Comparison of ENCODE assay signal across 11 cellular contexts in the genomic region with DNA sequence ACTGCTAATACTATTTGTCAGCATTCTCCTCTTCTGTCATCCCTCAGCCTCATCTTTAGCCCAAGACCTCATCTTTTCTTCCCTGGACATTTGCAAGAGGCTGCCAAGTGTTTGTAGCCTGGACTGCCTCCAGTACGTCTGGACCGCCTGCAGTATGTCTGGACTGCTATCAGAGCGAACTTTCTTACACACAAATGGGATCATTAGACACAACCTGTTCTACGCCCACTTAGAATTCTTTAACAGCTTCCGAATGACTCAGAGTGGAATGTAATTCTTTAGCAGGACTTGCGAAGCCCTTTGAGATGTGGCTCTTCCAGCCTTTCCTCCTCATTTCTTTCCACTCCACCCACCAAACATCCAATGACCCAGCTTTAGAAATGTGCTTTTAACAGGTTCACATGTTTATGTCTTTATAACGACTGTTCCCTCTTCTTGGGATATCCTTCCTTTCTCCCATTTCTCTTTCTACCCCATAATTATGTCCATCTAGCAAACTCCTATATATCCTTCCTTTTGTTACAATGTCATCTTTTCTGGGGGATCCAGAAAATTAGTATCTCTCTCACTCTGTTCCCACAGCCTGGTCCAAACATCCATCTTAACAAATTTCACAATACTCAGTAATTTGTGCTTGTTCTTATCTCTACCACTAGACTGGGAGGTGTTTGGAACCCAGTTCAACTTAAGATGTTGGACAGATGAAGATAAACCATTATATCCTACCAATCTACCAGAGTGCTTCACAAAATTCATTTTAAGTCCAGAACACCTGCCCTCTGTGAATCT.
DNase-seq lines count a peak whose midpoint lies in the region; ATAC-seq and TF ChIP-seq lines count a peak whose summit lies in the region.
"Had no signal": no experiment of that assay in that cellular context is flagged by ENCODE, and none has a peak within 500 bp of the region (broad histone marks: within the 10 kb centered on the region; RNA-seq: fewer than 3 reads in every experiment).

No MANE protein-coding gene starts in this region.

- no peaks in the 10 kb centered on the region for H3K9me3 Mint-ChIP-seq in progenitor cell of endocrine pancreas (ENCODE audit: low read depth)
- H3K9me3 Mint-ChIP-seq: activated naive CD8-positive, alpha-beta T cell treated with anti-CD3 and anti-CD28 coated beads, Interleukin-2, amount 10 ng/mL, durations not matched to agents 7 days and 5 days had no signal

- H3K4me3 Mint-ChIP-seq in progenitor cell of endocrine pancreas (ENCODE audit: low read depth): no peak overlapping the region
- H3K4me3 Mint-ChIP-seq: activated naive CD8-positive, alpha-beta T cell treated with anti-CD3 and anti-CD28 coated beads, Interleukin-2, amount 10 ng/mL, durations not matched to agents 7 days and 5 days had no signal

- no peak overlapping the region for H3K9ac ChIP-seq in adipocyte (ENCODE audit: low read length)

- H3K27me3 ChIP-seq in adipocyte (replicated peaks; ENCODE audit: control insufficient read depth, insufficient read depth, low read length) (no peaks in the 10 kb centered on the region), sigmoid colon (no peaks in the 10 kb centered on the region)
- H3K27me3 ChIP-seq: stomach had no signal

- peak in 1 of 4 donors; percentile 16 for TF ChIP-seq EP300 in sigmoid colon (IDR thresholded peaks at IDR 0.05)

- H3K27me3 Mint-ChIP-seq in progenitor cell of endocrine pancreas: no peaks in the 10 kb centered on the region
- H3K27me3 Mint-ChIP-seq: activated naive CD8-positive, alpha-beta T cell treated with anti-CD3 and anti-CD28 coated beads, Interleukin-2, amount 10 ng/mL, durations not matched to agents 7 days and 5 days had no signal

- H3K9me3 ChIP-seq in adipocyte (ENCODE audit: control insufficient read depth, low read length): no peaks in the 10 kb centered on the region
- H3K9me3 ChIP-seq in sigmoid colon: no peaks in the 10 kb centered on the region
- H3K9me3 ChIP-seq: stomach had no signal

- intact Hi-C loops in left ventricle myocardium superior (cut with micrococcal nuclease) (no loop called here), sigmoid colon (cut with DNase I) (no loop called here)

- DNase-seq in ELF-1 (ENCODE audit: low read depth, low spot score): peak; percentile 25
- DNase-seq in adipocyte (ENCODE audit: low read depth): peak; percentile 68
- DNase-seq in left ventricle myocardium superior: peak; percentile 71
- peak; percentile 86 for DNase-seq in sigmoid colon
- no peak for DNase-seq in HuH-7 (ENCODE audit: low spot score)
- no peak for DNase-seq in DMS79 (lab: John Stamatoyannopoulos, UW)
- DNase-seq in progenitor cell of endocrine pancreas (ENCODE audit: low spot score, unreplicated experiment): no peak
- DNase-seq: activated naive CD8-positive, alpha-beta T cell treated with anti-CD3 and anti-CD28 coated beads, Interleukin-2, amount 10 ng/mL, durations not matched to agents 7 days and 5 days; stomach had no signal

- H3K27ac Mint-ChIP-seq in progenitor cell of endocrine pancreas: no peak overlapping the region
- H3K27ac Mint-ChIP-seq: activated naive CD8-positive, alpha-beta T cell treated with anti-CD3 and anti-CD28 coated beads, Interleukin-2, amount 10 ng/mL, durations not matched to agents 7 days and 5 days had no signal

- WGBS in sigmoid colon, 2 donors: 80 to 89% methylated on average over 7 of the region's 7 CpGs

- H3K4me1 Mint-ChIP-seq in progenitor cell of endocrine pancreas (ENCODE audit: low read depth): no peaks in the 10 kb centered on the region

- H3K4me3 ChIP-seq in adipocyte (ENCODE audit: low read length) (no peak overlapping the region), sigmoid colon (no peak overlapping the region)
- H3K4me3 ChIP-seq: skin epidermis, stomach had no signal

- H3K36me3 ChIP-seq in adipocyte (ENCODE audit: control insufficient read depth, insufficient read depth, low read length, severe bottlenecking) (no peaks in the 10 kb centered on the region), sigmoid colon (peaks cover 0 to 9% (median 0%) of the 10 kb centered on the region in 4 donors)

- TF ChIP-seq CTCF in sigmoid colon (IDR thresholded peaks at IDR 0.05): no peak
- TF ChIP-seq CTCF in progenitor cell of endocrine pancreas (IDR thresholded peaks at IDR 0.05; ENCODE audit: unreplicated experiment): no peak

- ATAC-seq in left ventricle myocardium superior (peak; percentile 97), HG03095 (IDR thresholded peaks at IDR 0.05; ENCODE audit: unreplicated experiment) (no peak)

- no peaks in the 10 kb centered on the region for H3K36me3 Mint-ChIP-seq in progenitor cell of endocrine pancreas (ENCODE audit: insufficient read depth)

- no peak for TF ChIP-seq POLR2A in sigmoid colon (IDR thresholded peaks at IDR 0.05)

- peak overlapping the region; percentile 32 to 62 (median 58) for H3K27ac ChIP-seq in sigmoid colon
- H3K27ac ChIP-seq: skin epidermis had no signal

- H3K4me1 ChIP-seq in adipocyte (ENCODE audit: control insufficient read depth, insufficient read depth, low read length) (peaks cover 13% of the 10 kb centered on the region), sigmoid colon (peaks cover 0 to 21% (median 15%) of the 10 kb centered on the region in 4 donors)

Comparison
In these comparisons a context has a peak if more than half of its experiments do, and no peak if none do; other contexts are left out.
1. DNase-seq: peak in ELF-1 (single experiment), adipocyte (single experiment), left ventricle myocardium superior (single experiment) and sigmoid colon (single experiment); none in HuH-7 (single experiment), DMS79 (single experiment) and progenitor cell of endocrine pancreas (single experiment).